8 cellular contexts compared by ENCODE assay signal in the genomic region with DNA sequence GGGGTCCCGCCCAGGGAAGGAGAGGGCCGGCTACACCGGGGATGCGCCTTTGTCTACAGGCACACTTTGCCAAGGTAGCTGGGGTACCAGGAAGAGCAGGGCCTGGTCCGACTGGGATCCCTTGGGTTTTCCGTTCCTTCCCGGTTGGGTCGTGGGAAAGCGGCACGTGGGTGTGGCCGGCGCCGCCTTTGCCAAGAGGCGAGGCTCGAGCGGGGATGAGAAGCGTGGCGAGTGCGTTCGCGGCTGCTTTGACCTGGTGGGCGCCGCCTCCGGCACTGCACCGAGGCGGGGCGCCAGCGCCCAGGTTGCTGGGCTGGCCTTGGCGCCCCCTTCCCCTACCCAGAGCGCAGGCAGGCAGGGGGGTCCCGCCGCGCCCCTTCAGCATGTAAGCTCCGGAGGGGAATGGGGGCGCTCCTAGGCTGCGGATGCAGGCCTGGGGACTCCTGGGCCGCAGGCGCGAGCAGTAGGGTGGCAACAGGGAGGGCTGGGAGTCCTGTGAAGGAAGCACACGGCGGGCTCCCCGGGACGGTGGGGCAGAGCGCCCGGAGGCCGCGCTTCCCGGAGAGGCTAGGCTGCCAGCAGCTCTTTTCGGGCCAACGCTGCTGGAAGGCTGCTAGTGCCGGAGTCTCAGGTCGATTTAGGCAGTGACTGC. TPM values are rescaled to one million over a fixed set of nuclear protein-coding genes. Genes with fewer than 3 reads are reported as not detected.
DNase-seq lines count a peak whose midpoint lies in the region; ATAC-seq and TF ChIP-seq lines count a peak whose summit lies in the region.

No MANE protein-coding gene starts in this region.

- peak overlapping the region in 2 of 3 experiments; percentile 53 to 97; a peak in 5 of 7 replicates for H3K27ac Mint-ChIP-seq in H9
- no peak overlapping the region for H3K27ac Mint-ChIP-seq in activated naive CD8-positive, alpha-beta T cell treated with anti-CD3 and anti-CD28 coated beads, Interleukin-2, amount 50 U/mL, for 24 hours

- peaks cover 12% of the 10 kb centered on the region; the same call in 1 of the 2 replicates for H3K4me1 ChIP-seq in H9 (ENCODE audit: insufficient read depth, low read length)
- peaks cover 6% of the 10 kb centered on the region; the same call in 1 of the 2 replicates for H3K4me1 ChIP-seq in iPS DF 6.9 (ENCODE audit: control insufficient read depth, insufficient read depth, low read length)

- H2AK5ac ChIP-seq in H9 (ENCODE audit: insufficient read length, low read length): no peak overlapping the region

- H3K18ac ChIP-seq in H9 (ENCODE audit: insufficient read length, low read depth, low read length): peak overlapping the region; percentile 12

- H2BK12ac ChIP-seq in H9 (ENCODE audit: insufficient read length, low read depth, low read length): no peak overlapping the region

- H3K4me3 ChIP-seq in iPS DF 6.9 (ENCODE audit: low read length) (peak overlapping the region; percentile 78; the same call in 1 of the 2 replicates), skin epidermis (peak overlapping the region; percentile 41 to 65 (median 59))

- H2AFZ ChIP-seq in H9 (ENCODE audit: low read length): no peak overlapping the region

- peak overlapping the region; percentile 71 for H3K4me2 ChIP-seq in H9 (ENCODE audit: insufficient read depth, insufficient read length, low read length)

- no peak overlapping the region for H3K56ac ChIP-seq in H9 (ENCODE audit: insufficient read length, low read depth, low read length)

- H4K8ac ChIP-seq in H9 (replicated peaks; ENCODE audit: insufficient read length, low read depth, low read length): no peak overlapping the region

- no peak overlapping the region for H3K23ac ChIP-seq in H9 (ENCODE audit: insufficient read length, low read depth, low read length)

- WGBS in H9 (ENCODE audit: extremely low coverage, insufficient read length, low lambda C conversion rate): no CpG with 5 or more reads among the region's 52 CpGs
- no CpG with 5 or more reads among the region's 52 CpGs for WGBS in iPS DF 6.9 (ENCODE audit: insufficient coverage, insufficient read length)

- H3K36me3 Mint-ChIP-seq in H9 (ENCODE audit: insufficient read depth in 1 of 3, low read depth in 3 of 3): peaks cover 24 to 37% (median 29%) of the 10 kb centered on the region in 3 experiments
- peaks cover 16% of the 10 kb centered on the region for H3K36me3 Mint-ChIP-seq in activated naive CD8-positive, alpha-beta T cell treated with anti-CD3 and anti-CD28 coated beads, Interleukin-2, amount 50 U/mL, for 24 hours (ENCODE audit: low read depth)

- H2BK15ac ChIP-seq in H9 (ENCODE audit: low read depth, low read length): no peak overlapping the region

- peak; percentile 47 for DNase-seq in H9
- no peak for DNase-seq in activated naive CD8-positive, alpha-beta T cell treated with anti-CD3 and anti-CD28 coated beads, Interleukin-2, amount 50 U/mL, for 24 hours
- DNase-seq in iPS DF 6.9 (ENCODE audit: low read depth, low spot score): no peak
- DNase-seq in NCI-H146 treated with DMSO at 0.1 percent for 48 hours (lab: John Stamatoyannopoulos, UW; ENCODE audit: unreplicated experiment): no peak
- DNase-seq in HCEC 1CT: no peak
- no peak for DNase-seq in midbrain (lab: John Stamatoyannopoulos, UW)

- H4K20me1 ChIP-seq in H9 (ENCODE audit: control insufficient read depth, insufficient read depth, insufficient read length): no peaks in the 10 kb centered on the region

- peaks cover 8% of the 10 kb centered on the region; the same call in 1 of the 2 replicates for H3K79me2 ChIP-seq in H9 (ENCODE audit: insufficient read depth, low read length)

- H3K4ac ChIP-seq in H9 (ENCODE audit: low read depth, low read length): no peak overlapping the region

- H3K9me3 ChIP-seq in H9 (ENCODE audit: control insufficient read depth, low read depth, low read length) (no peaks in the 10 kb centered on the region), iPS DF 6.9 (ENCODE audit: control insufficient read depth, insufficient read depth, low read length) (no peaks in the 10 kb centered on the region)

- H2BK5ac ChIP-seq in H9 (ENCODE audit: insufficient read length, low read length): no peak overlapping the region

- H3K9me3 Mint-ChIP-seq in H9: peaks cover 0 to 3% of the 10 kb centered on the region in 2 experiments; a peak in 2 of 5 replicates
- no peaks in the 10 kb centered on the region for H3K9me3 Mint-ChIP-seq in activated naive CD8-positive, alpha-beta T cell treated with anti-CD3 and anti-CD28 coated beads, Interleukin-2, amount 50 U/mL, for 24 hours

- H4K5ac ChIP-seq in H9 (ENCODE audit: insufficient read length, low read depth, low read length): no peak overlapping the region

- H3K9ac ChIP-seq in H9 (ENCODE audit: extremely low read depth, insufficient read length, low read length): peak overlapping the region; percentile 10

- peaks cover 16% of the 10 kb centered on the region for H3K36me3 ChIP-seq in iPS DF 6.9 (ENCODE audit: control insufficient read depth, insufficient read depth, low read length)

- H2BK20ac ChIP-seq in H9 (ENCODE audit: low read depth, low read length, poor library complexity, severe bottlenecking): no peak overlapping the region

- no peak overlapping the region for H2BK120ac ChIP-seq in H9 (ENCODE audit: low read depth, low read length, poor library complexity, severe bottlenecking)

- no peak overlapping the region for H4K91ac ChIP-seq in H9 (ENCODE audit: insufficient read length, low read depth, low read length)

- no peak overlapping the region for H3K27ac ChIP-seq in H9 (ENCODE audit: insufficient read length, low read depth, low read length)
- no peak overlapping the region for H3K27ac ChIP-seq in iPS DF 6.9 (ENCODE audit: low read length)
- H3K27ac ChIP-seq in skin epidermis: peak overlapping the region in 7 of 21 experiments; percentile 29 to 91 (median 56)

- H3K14ac ChIP-seq in H9 (ENCODE audit: insufficient read depth, low read length): peak overlapping the region; percentile 10; the same call in 1 of the 2 replicates

- peak; percentile 29; the same call in 1 of the 3 replicates for TF ChIP-seq CTCF in H9 (conservative IDR thresholded peaks at IDR 0.05)

- peak overlapping the region; percentile 86 to 94 for H3K4me3 Mint-ChIP-seq in H9
- H3K4me3 Mint-ChIP-seq in activated naive CD8-positive, alpha-beta T cell treated with anti-CD3 and anti-CD28 coated beads, Interleukin-2, amount 50 U/mL, for 24 hours: peak overlapping the region; percentile 35

- H3K4me1 Mint-ChIP-seq in H9: peaks cover 38 to 44% of the 10 kb centered on the region in 2 experiments
- H3K4me1 Mint-ChIP-seq in activated naive CD8-positive, alpha-beta T cell treated with anti-CD3 and anti-CD28 coated beads, Interleukin-2, amount 50 U/mL, for 24 hours: peaks cover 14% of the 10 kb centered on the region

- H3K79me1 ChIP-seq in H9 (ENCODE audit: insufficient read depth, low read depth, low read length, poor library complexity, severe bottlenecking): no peaks in the 10 kb centered on the region

- H3K27me3 ChIP-seq in H9 (ENCODE audit: insufficient read depth, low read length): no peaks in the 10 kb centered on the region
- H3K27me3 ChIP-seq in iPS DF 6.9 (ENCODE audit: control insufficient read depth, insufficient read depth, low read length): no peaks in the 10 kb centered on the region

- H3K27me3 Mint-ChIP-seq in H9 (ENCODE audit: low read depth): peaks cover 11% of the 10 kb centered on the region
- H3K27me3 Mint-ChIP-seq in activated naive CD8-positive, alpha-beta T cell treated with anti-CD3 and anti-CD28 coated beads, Interleukin-2, amount 50 U/mL, for 24 hours: peaks cover 38% of the 10 kb centered on the region

- H3K23me2 ChIP-seq in H9 (ENCODE audit: insufficient read length, low read depth, low read length, poor library complexity, severe bottlenecking): peaks cover 19% of the 10 kb centered on the region

- no peak for ATAC-seq in activated naive CD8-positive, alpha-beta T cell treated with anti-CD3 and anti-CD28 coated beads, Interleukin-2, amount 50 U/mL, for 24 hours
- no peak for ATAC-seq in HG02798 (IDR thresholded peaks at IDR 0.05; ENCODE audit: poor library complexity, unreplicated experiment)

- no peak overlapping the region for H3T11ph ChIP-seq in H9 (ENCODE audit: low read length)

RNA-seq across cellular contexts. Expression of a gene that starts 2.0 kb away (rescaled TPM):
- total RNA-seq in H9 (2021): 98.4 and 100 TPM in 2 replicates

RNA-seq across cellular contexts. Expression of a gene that starts 25.0 kb away (rescaled TPM):
- total RNA-seq in H9 (2021): 168 and 181 TPM in 2 replicates

RNA-seq across cellular contexts. Expression of a gene that starts 25.0 kb away (rescaled TPM):
- 94.0 and 96.3 TPM in 2 replicates for total RNA-seq in H9 (2021)
